Comparison of ENCODE assay signal across 8 cellular contexts in the genomic region with DNA sequence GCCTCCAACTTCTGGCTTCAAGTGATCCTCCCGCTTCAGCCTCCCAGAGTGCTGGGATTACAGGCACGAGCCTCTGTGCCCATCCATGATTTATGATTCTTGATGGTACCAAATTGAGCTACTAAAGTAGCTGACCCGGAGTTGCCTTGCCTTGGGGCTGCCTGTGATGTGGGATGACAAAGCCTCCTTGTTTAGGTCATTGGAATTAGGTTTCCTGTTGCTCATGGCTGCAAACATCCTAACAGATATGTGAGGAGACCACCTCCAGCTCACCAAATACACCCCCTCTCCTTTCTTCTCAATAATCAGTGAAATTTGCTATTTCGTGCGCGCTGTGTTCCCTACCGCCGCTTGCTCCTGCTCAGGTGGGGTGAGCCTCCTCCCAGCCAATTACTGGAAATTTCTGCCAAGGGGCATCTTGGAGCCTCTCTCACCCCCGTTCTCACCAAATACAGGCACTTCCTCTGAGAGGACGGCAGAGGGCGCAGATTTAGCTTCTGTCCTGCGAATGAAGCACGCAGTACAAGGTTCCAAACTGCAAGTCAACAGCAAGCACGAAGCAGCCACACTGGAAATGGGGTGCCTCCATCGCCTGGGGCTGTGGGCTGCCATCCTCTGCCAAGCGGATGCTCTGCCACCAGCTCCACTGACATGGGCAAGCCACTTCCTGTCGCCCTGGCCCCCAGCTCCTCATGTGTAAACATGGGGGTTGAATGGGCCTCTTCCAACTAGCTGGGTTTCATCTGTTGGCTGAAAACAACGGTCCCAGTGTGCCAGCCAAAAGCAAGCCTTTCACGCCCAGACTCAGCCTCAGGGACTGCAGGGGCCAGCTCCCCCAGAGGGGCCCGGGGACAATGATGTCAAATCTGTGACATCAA.
DNase-seq lines count a peak whose midpoint lies in the region; ATAC-seq and TF ChIP-seq lines count a peak whose summit lies in the region.

No MANE protein-coding gene starts in this region.

- H3K9me3 Mint-ChIP-seq in CD14-positive monocyte, result peaks cover 0 to 1% (median 0%) of the 10 kb centered on the region in 7 donors

- no peaks in the 10 kb centered on the region for H3K27me3 ChIP-seq in right lobe of liver

- no peaks in the 10 kb centered on the region for H3K4me1 ChIP-seq in right lobe of liver

- DNase-seq in CD14-positive monocyte (ENCODE audit: low spot score) (peak; percentile 66), GOT3 (lab: John Stamatoyannopoulos, UW) (peak; percentile 22), NCI-H460 (ENCODE audit: extremely low read depth, low read depth) (peak; percentile 64), dedifferentiated amniotic fluid mesenchymal stem cell (ENCODE audit: extremely low spot score) (peak; percentile 51), right lobe of liver (peak; percentile 46 to 67 (median 67))
- peak; percentile 63 to 72 for DNase-seq in activated CD4-positive, alpha-beta T cell treated with anti-CD3 and anti-CD28 coated beads, Interleukin-2, amount 50 U/mL, for 48 hours
- peak; percentile 23 to 60 (median 34) for DNase-seq in stimulated activated CD4-positive, alpha-beta T cell treated with anti-CD3 and anti-CD28 coated beads, TNF-alpha, amount 100 ng/mL, for 24 hours (ENCODE audit: low read depth in 3 of 3)

- TF ChIP-seq POLR2A in right lobe of liver (IDR thresholded peaks at IDR 0.05), result no peak

- TF ChIP-seq CTCF in CD14-positive monocyte (IDR thresholded peaks at IDR 0.05) (peak; percentile 85), right lobe of liver (IDR thresholded peaks at IDR 0.05) (peak; percentile 72 to 87 (median 76))

- no peak overlapping the region for H3K27ac Mint-ChIP-seq in CD14-positive monocyte

- no peaks in the 10 kb centered on the region for H3K36me3 ChIP-seq in right lobe of liver

- peak; percentile 80 to 95 (median 86) for ATAC-seq in right lobe of liver
- no peak for ATAC-seq in HG03025 (IDR thresholded peaks at IDR 0.05; ENCODE audit: low FRiP score, unreplicated experiment)

- no peaks in the 10 kb centered on the region for H3K36me3 Mint-ChIP-seq in CD14-positive monocyte

- no peak overlapping the region for H3K27ac ChIP-seq in right lobe of liver

- 8% methylated on average over 18 of the region's 20 CpGs for WGBS in right lobe of liver (ENCODE audit: insufficient coverage, low coverage, low lambda C conversion rate, missing lambda C conversion rate)

- H3K9me3 ChIP-seq in right lobe of liver, result no peaks in the 10 kb centered on the region

- H3K27me3 Mint-ChIP-seq in CD14-positive monocyte (ENCODE audit: low read depth in 3 of 3), result peaks cover 3 to 10% (median 4%) of the 10 kb centered on the region in 3 donors

- H3K4me3 Mint-ChIP-seq in CD14-positive monocyte, result peak overlapping the region in 1 of 2 donors; percentile 16

- intact Hi-C loops in CD14-positive monocyte (cut with micrococcal nuclease), result loop anchor here (1.0 to 2.0 kb wide), 2 partner anchors 102 kb away; no protein-coding TSS in a partner anchor
- intact Hi-C loops in right lobe of liver (cut with DNase I), result loop anchor here (5.0 kb wide), 1 partner anchor 100 kb away; a partner anchor contains a TSS

- no peak overlapping the region for H3K4me3 ChIP-seq in right lobe of liver

- H3K4me1 Mint-ChIP-seq in CD14-positive monocyte, result peaks cover 7% of the 10 kb centered on the region
